Comparison of ENCODE assay signal across 7 cellular contexts in the genomic region with DNA sequence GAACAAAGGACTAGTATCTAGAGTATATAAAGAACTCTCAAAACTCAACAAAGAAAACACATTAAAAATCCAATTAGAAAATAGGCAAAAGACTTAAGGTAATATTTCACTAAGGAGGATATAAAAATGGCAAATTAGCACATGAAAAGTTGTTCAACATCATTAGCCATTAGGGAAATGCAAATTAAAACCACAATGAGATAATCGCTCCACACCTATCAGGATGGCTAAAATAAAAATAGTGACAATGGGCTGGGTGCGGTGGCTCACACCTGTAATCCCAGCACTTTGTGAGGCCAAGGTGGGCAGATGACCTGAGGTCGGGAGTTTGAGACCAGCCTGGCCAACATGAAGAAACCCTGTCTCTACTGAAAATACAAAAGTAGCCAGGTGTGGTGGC. TPM values are rescaled to one million over a fixed set of nuclear protein-coding genes. Genes with fewer than 3 reads are reported as not detected.
DNase-seq lines count a peak whose midpoint lies in the region; ATAC-seq, FAIRE-seq and TF ChIP-seq lines count a peak whose summit lies in the region.
"Not testable (repeated sequence)": the region's sequence is repeated elsewhere in the genome, so short reads cannot be mapped to it uniquely, and the experiment has no call there.
"Had no signal": no experiment of that assay in that cellular context is flagged by ENCODE, and none has a peak within 500 bp of the region (broad histone marks: within the 10 kb centered on the region; RNA-seq: fewer than 3 reads in every experiment).

No MANE protein-coding gene starts in this region.

- not testable (repeated sequence) for H3K27me3 Mint-ChIP-seq in activated B cell treated with CpG ODN at 0.5 μM for 24 hours, memory B cell

- not testable (repeated sequence) for H3K27ac Mint-ChIP-seq in activated B cell treated with CpG ODN at 0.5 μM for 24 hours, memory B cell

- CTCF ChIA-PET in OCI-LY7 (lab: Charles Lee; ENCODE audit: unreplicated experiment): not testable (repeated sequence)
- CTCF ChIA-PET in activated B cell treated with CpG ODN at 0.5 μM for 24 hours (lab: Charles Lee): interaction anchor here (0.6 to 3.0 kb wide), 6 partner anchors 13 to 311 kb away, joined by 3 to 11 read pairs (median 3); a partner anchor contains a TSS

- intact Hi-C loops in OCI-LY7 (cut with micrococcal nuclease; ENCODE audit: unreplicated experiment); activated B cell treated with CpG ODN at 0.5 μM for 24 hours (cut with micrococcal nuclease): not testable (repeated sequence)

- H3K4me1 ChIP-seq in DOHH2 (ENCODE audit: control insufficient read depth, low read length) (peaks cover 49% of the 10 kb centered on the region), OCI-LY7 (ENCODE audit: insufficient read depth, low read length, poor library complexity, severe bottlenecking) (peaks cover 11% of the 10 kb centered on the region)

- TF ChIP-seq CTCF in DOHH2 (IDR thresholded peaks at IDR 0.05; ENCODE audit: low read depth, low read length, poor library complexity, severe bottlenecking); OCI-LY7 (conservative IDR thresholded peaks at IDR 0.05; ENCODE audit: low read length); activated B cell treated with CpG ODN at 0.5 μM for 24 hours (IDR thresholded peaks at IDR 0.05): not testable (repeated sequence)

- not testable (repeated sequence) for H3K36me3 Mint-ChIP-seq in activated B cell treated with CpG ODN at 0.5 μM for 24 hours (ENCODE audit: low read depth); memory B cell

- peaks cover 12% of the 10 kb centered on the region; the same call in 1 of the 2 replicates for H3F3A ChIP-seq in DOHH2 (ENCODE audit: control insufficient read depth, insufficient read depth)

- not testable (repeated sequence) for H3K9me3 ChIP-seq in DOHH2 (ENCODE audit: control insufficient read depth, insufficient read depth, low read length); OCI-LY7 (ENCODE audit: low read length)

- peak overlapping the region; percentile 36 for H3K4me2 ChIP-seq in DOHH2 (ENCODE audit: low read length)
- H3K4me2 ChIP-seq in OCI-LY7 (ENCODE audit: low read length): not testable (repeated sequence)

- not testable (repeated sequence) for H3K27ac ChIP-seq in DOHH2 (ENCODE audit: low read depth, low read length); OCI-LY7 (ENCODE audit: low read depth, low read length, poor library complexity, severe bottlenecking)

- H3K4me3 ChIP-seq in DOHH2 (ENCODE audit: low read length): peak overlapping the region; percentile 5; the same call in 1 of the 2 replicates
- H3K4me3 ChIP-seq in OCI-LY7 (ENCODE audit: low read depth, low read length, poor library complexity, severe bottlenecking): not testable (repeated sequence)

- ATAC-seq in activated B cell treated with CpG ODN at 0.5 μM for 24 hours (ENCODE audit: low read depth) (peak; percentile 21), memory B cell (ENCODE audit: low read depth) (peak; percentile 65)

- not testable (repeated sequence) for H3K9me3 Mint-ChIP-seq in activated B cell treated with CpG ODN at 0.5 μM for 24 hours, memory B cell

- H3K4me1 Mint-ChIP-seq in activated B cell treated with CpG ODN at 0.5 μM for 24 hours (peaks cover 21% of the 10 kb centered on the region), memory B cell (peaks cover 19% of the 10 kb centered on the region)

- POLR2A ChIA-PET in OCI-LY7 (lab: Charles Lee) (interaction anchor here (0.6 to 0.9 kb wide), 8 partner anchors 9 to 439 kb away, joined by 3 to 5 read pairs (median 4); a partner anchor contains a TSS), activated B cell treated with CpG ODN at 0.5 μM for 24 hours (lab: Charles Lee) (interaction anchor here (0.6 to 6.1 kb wide), 4 partner anchors 27 to 91 kb away, joined by 3 to 62 read pairs (median 4); a partner anchor contains a TSS)

- DNase-seq in GM19239 (ENCODE audit: insufficient read length, low spot score); OCI-LY7 (ENCODE audit: low spot score); activated B cell treated with CpG ODN at 0.5 μM for 24 hours; memory B cell (ENCODE audit: low spot score in 2 of 2): not testable (repeated sequence)

- peak overlapping the region; percentile 62; the same call in 1 of the 2 replicates for H2AFZ ChIP-seq in OCI-LY7 (ENCODE audit: low read length)

- not testable (repeated sequence) for H4K20me1 ChIP-seq in DOHH2 (ENCODE audit: control insufficient read depth, insufficient read depth, low read depth, low read length); OCI-LY7 (ENCODE audit: insufficient read depth, low read length)

- H3K36me3 ChIP-seq in DOHH2 (ENCODE audit: control insufficient read depth, low read length); OCI-LY7 (ENCODE audit: insufficient read depth, low read length): not testable (repeated sequence)

- H3K9me2 ChIP-seq in DOHH2 (replicated peaks; ENCODE audit: control insufficient read depth, low read length); OCI-LY7 (ENCODE audit: insufficient read depth, low read length): not testable (repeated sequence)

- peak overlapping the region; percentile 2 for H3K4me3 Mint-ChIP-seq in activated B cell treated with CpG ODN at 0.5 μM for 24 hours
- peak overlapping the region; percentile 11 for H3K4me3 Mint-ChIP-seq in memory B cell

- H3K79me2 ChIP-seq in DOHH2 (ENCODE audit: control insufficient read depth, low read length); OCI-LY7 (ENCODE audit: insufficient read depth, low read depth, low read length): not testable (repeated sequence)

- not testable (repeated sequence) for H3K27me3 ChIP-seq in DOHH2 (ENCODE audit: control insufficient read depth, low read length)

- BruUV-seq in OCI-LY7 (replicated peaks; lab: Mats Ljungman, UMichigan): not testable (repeated sequence)

- FAIRE-seq in GM19239 (lab: Jason Lieb, UNC): peak; percentile 18

RNA-seq across cellular contexts. Expression of a gene that starts 27.0 kb away (rescaled TPM):
- total RNA-seq in OCI-LY7 (2014; rRNA removed; shearing (Covaris generic)): 149 and 158 TPM in 2 replicates
- total RNA-seq in OCI-LY7 (2022) (193 and 207 TPM in 2 replicates), activated B cell treated with CpG ODN at 0.5 μM for 24 hours (198 and 223 TPM in 2 replicates)

RNA-seq across cellular contexts. Expression of a gene that starts 27.5 kb away (rescaled TPM):
- 62.1 and 85.9 TPM in 2 replicates for total RNA-seq in OCI-LY7 (2014; rRNA removed; shearing (Covaris generic))
- total RNA-seq in OCI-LY7 (2022) (66.3 and 75.0 TPM in 2 replicates), activated B cell treated with CpG ODN at 0.5 μM for 24 hours (148 and 151 TPM in 2 replicates)

RNA-seq across cellular contexts. Expression of a gene that starts 37.1 kb away (rescaled TPM):
- 142 and 164 TPM in 2 replicates for total RNA-seq in OCI-LY7 (2014; rRNA removed; shearing (Covaris generic))
- 194 and 216 TPM in 2 replicates for total RNA-seq in OCI-LY7 (2022)
- 182 and 194 TPM in 2 replicates for total RNA-seq in activated B cell treated with CpG ODN at 0.5 μM for 24 hours
- total RNA-seq: G401 had no signal

RNA-seq across cellular contexts. Expression of a gene that starts 42.4 kb away (rescaled TPM):
- 90.9 and 96.4 TPM in 2 replicates for total RNA-seq in OCI-LY7 (2014; rRNA removed; shearing (Covaris generic))
- 108 and 132 TPM in 2 replicates for total RNA-seq in OCI-LY7 (2022)
- total RNA-seq in activated B cell treated with CpG ODN at 0.5 μM for 24 hours: 141 and 172 TPM in 2 replicates

RNA-seq across cellular contexts. Expression of a gene that starts 59.9 kb away (rescaled TPM):
- total RNA-seq in OCI-LY7 (2014; rRNA removed; shearing (Covaris generic)): 85.1 and 98.0 TPM in 2 replicates
- 77.0 and 78.5 TPM in 2 replicates for total RNA-seq in OCI-LY7 (2022)
- total RNA-seq in activated B cell treated with CpG ODN at 0.5 μM for 24 hours: 341 and 365 TPM in 2 replicates
- total RNA-seq: Caco-2 had no signal
